In genomic region chr15:75591655-75592364, GRCh38 we compare ENCODE assay signal across 24 cellular contexts. TPM values are rescaled to one million over a fixed set of nuclear protein-coding genes. Genes with fewer than 3 reads are reported as not detected.
DNase-seq lines count a peak whose midpoint lies in the region; ATAC-seq, FAIRE-seq and TF ChIP-seq lines count a peak whose summit lies in the region.
"Had no signal": no experiment of that assay in that cellular context is flagged by ENCODE, and none has a peak within 500 bp of the region (broad histone marks: within the 10 kb centered on the region; RNA-seq: fewer than 3 reads in every experiment).

No MANE protein-coding gene starts in this region.

- no peak for TF ChIP-seq POLR2A in erythroblast (IDR thresholded peaks at IDR 0.05; ENCODE audit: low read length)

- H3K4me1 ChIP-seq in right atrium auricular region (no peaks in the 10 kb centered on the region), kidney (ENCODE audit: control insufficient read depth in 1 of 2, insufficient read depth in 1 of 2, low read depth in 1 of 2, low read length in 2 of 2) (no peaks in the 10 kb centered on the region)

- intact Hi-C loops in left ventricle myocardium superior (cut with micrococcal nuclease) = no loop called here
- intact Hi-C loops in kidney (cut with DNase I) = no loop called here

- no peaks in the 10 kb centered on the region for H3K27me3 ChIP-seq in right atrium auricular region

- H3K27ac Mint-ChIP-seq in progenitor cell of endocrine pancreas = peak overlapping the region; percentile 54
- H3K27ac Mint-ChIP-seq: CD8-positive, alpha-beta T cell had no signal

- no peak for DNase-seq in left ventricle myocardium superior
- no peak for DNase-seq in right atrium auricular region (ENCODE audit: low spot score)
- DNase-seq in erythroblast (lab: John Stamatoyannopoulos, UW) = peak; percentile 23 to 43
- DNase-seq in progenitor cell of endocrine pancreas (ENCODE audit: low spot score, unreplicated experiment) = no peak
- no peak for DNase-seq in hippocampal formation (lab: John Stamatoyannopoulos, UW)
- DNase-seq in kidney = no peak
- DNase-seq: AML-193; C1 segment of cervical spinal cord; Calu3; CD8-positive, alpha-beta T cell; DMS153; Karpas-422; MV-4-11; NCI-H1105 treated with DMSO at 0.1 percent for 48 hours; NCI-H187; NCI-H446 treated with DMSO at 0.1 percent for 48 hours; NCI-H526 treated with DMSO at 0.1 percent for 48 hours; OCI-M1; SHP77 treated with DMSO at 0.1 percent for 48 hours had no signal

- H3K4me3 Mint-ChIP-seq in progenitor cell of endocrine pancreas (ENCODE audit: low read depth) = no peak overlapping the region
- H3K4me3 Mint-ChIP-seq: CD8-positive, alpha-beta T cell; IgD-negative memory B cell had no signal

- peak; percentile 69 for ATAC-seq in left ventricle myocardium superior
- ATAC-seq in HG02623 (IDR thresholded peaks at IDR 0.05; ENCODE audit: unreplicated experiment) = no peak
- ATAC-seq in GM21717 (IDR thresholded peaks at IDR 0.05; ENCODE audit: unreplicated experiment) = no peak
- ATAC-seq: CD8-positive, alpha-beta T cell; SK-N-SH treated with all-trans-retinoic acid at 6 μM for 48 hours had no signal

- peaks cover 17% of the 10 kb centered on the region for H3K36me3 Mint-ChIP-seq in progenitor cell of endocrine pancreas (ENCODE audit: insufficient read depth)

- TF ChIP-seq CTCF in right atrium auricular region (IDR thresholded peaks at IDR 0.05) = no peak
- no peak for TF ChIP-seq CTCF in progenitor cell of endocrine pancreas (IDR thresholded peaks at IDR 0.05; ENCODE audit: unreplicated experiment)
- TF ChIP-seq CTCF in kidney (IDR thresholded peaks at IDR 0.05; ENCODE audit: borderline replicate concordance, extremely low read depth, insufficient read depth) = no peak

- no peaks in the 10 kb centered on the region for H3K9me3 Mint-ChIP-seq in progenitor cell of endocrine pancreas (ENCODE audit: low read depth)
- H3K9me3 Mint-ChIP-seq: CD8-positive, alpha-beta T cell; IgD-negative memory B cell had no signal

- H3K4me3 ChIP-seq in right atrium auricular region = no peak overlapping the region
- no peak overlapping the region for H3K4me3 ChIP-seq in kidney (ENCODE audit: low read length in 2 of 2)

- H3K9me3 ChIP-seq in right atrium auricular region (no peaks in the 10 kb centered on the region), kidney (ENCODE audit: control insufficient read depth in 1 of 2, low read length in 2 of 2) (no peaks in the 10 kb centered on the region)

- no peak overlapping the region for H3K9ac ChIP-seq in kidney (ENCODE audit: low read length in 2 of 2)

- peaks cover 9% of the 10 kb centered on the region for H3K36me3 ChIP-seq in right atrium auricular region
- peaks cover 7 to 9% of the 10 kb centered on the region in 2 donors for H3K36me3 ChIP-seq in kidney (ENCODE audit: control insufficient read depth in 1 of 2, insufficient read depth in 2 of 2, low read length in 2 of 2)

- no peaks in the 10 kb centered on the region for H3K27me3 Mint-ChIP-seq in progenitor cell of endocrine pancreas
- H3K27me3 Mint-ChIP-seq: IgD-negative memory B cell had no signal

- FAIRE-seq in kidney (lab: Jason Lieb, UNC) = no peak
- FAIRE-seq: GM12892 had no signal

- H3K27ac ChIP-seq in right atrium auricular region (no peak overlapping the region), kidney (ENCODE audit: low read depth in 2 of 2, low read length in 2 of 2) (no peak overlapping the region)

- peaks cover 9% of the 10 kb centered on the region for H3K4me1 Mint-ChIP-seq in progenitor cell of endocrine pancreas (ENCODE audit: low read depth)

RNA-seq across cellular contexts. Expression of gene PTPN9, which starts 12.7 kb away (rescaled TPM):
- total RNA-seq in left ventricle myocardium superior (6.6 TPM), right atrium auricular region (1 to 10 TPM; 9.6 to 9.9 TPM), progenitor cell of endocrine pancreas (35.2 and 37.1 TPM in 2 replicates), kidney (52.5 TPM)
- 15.3 TPM for polyA plus RNA-seq in kidney (ENCODE audit: insufficient read depth, low read depth, low replicate concordance)

RNA-seq across cellular contexts. Expression of gene SNUPN, which starts 33.7 kb away (rescaled TPM):
- total RNA-seq in left ventricle myocardium superior (18.1 TPM), right atrium auricular region (10 to 100 TPM; 13.7 to 17.3 TPM), progenitor cell of endocrine pancreas (16.0 and 21.1 TPM in 2 replicates), kidney (24.1 TPM)
- polyA plus RNA-seq in kidney (ENCODE audit: insufficient read depth, low read depth, low replicate concordance) = 37.4 TPM

RNA-seq across cellular contexts. Expression of gene IMP3, which starts 48.2 kb away (rescaled TPM):
- 45.3 TPM for total RNA-seq in left ventricle myocardium superior
- 100 to 1,000 TPM in 1 of 2 donors, 10 to 100 TPM in 1; 71.2 to 119 TPM for total RNA-seq in right atrium auricular region
- total RNA-seq in progenitor cell of endocrine pancreas = 53.7 and 54.0 TPM in 2 replicates
- 52.0 TPM for total RNA-seq in kidney
- polyA plus RNA-seq in kidney (ENCODE audit: insufficient read depth, low read depth, low replicate concordance) = 95.0 TPM

RNA-seq across cellular contexts. Expression of gene SNX33, which starts 55.9 kb away (rescaled TPM):
- 12.0 TPM for total RNA-seq in left ventricle myocardium superior
- 10 to 100 TPM; 10.3 to 20.5 TPM for total RNA-seq in right atrium auricular region
- total RNA-seq in progenitor cell of endocrine pancreas = 24.5 and 29.3 TPM in 2 replicates
- total RNA-seq in kidney = 20.2 TPM
- polyA plus RNA-seq in kidney (ENCODE audit: insufficient read depth, low read depth, low replicate concordance) = 14.2 TPM

Comparison
In these comparisons a context has a peak if more than half of its experiments do, and no peak if none do; other contexts are left out.
1. DNase-seq: peak in erythroblast (2 of 2); none in left ventricle myocardium superior (single experiment), right atrium auricular region (single experiment), progenitor cell of endocrine pancreas (single experiment), hippocampal formation (0 of 2) and kidney (single experiment).